21 cellular contexts compared by ENCODE assay signal in the genomic region with DNA sequence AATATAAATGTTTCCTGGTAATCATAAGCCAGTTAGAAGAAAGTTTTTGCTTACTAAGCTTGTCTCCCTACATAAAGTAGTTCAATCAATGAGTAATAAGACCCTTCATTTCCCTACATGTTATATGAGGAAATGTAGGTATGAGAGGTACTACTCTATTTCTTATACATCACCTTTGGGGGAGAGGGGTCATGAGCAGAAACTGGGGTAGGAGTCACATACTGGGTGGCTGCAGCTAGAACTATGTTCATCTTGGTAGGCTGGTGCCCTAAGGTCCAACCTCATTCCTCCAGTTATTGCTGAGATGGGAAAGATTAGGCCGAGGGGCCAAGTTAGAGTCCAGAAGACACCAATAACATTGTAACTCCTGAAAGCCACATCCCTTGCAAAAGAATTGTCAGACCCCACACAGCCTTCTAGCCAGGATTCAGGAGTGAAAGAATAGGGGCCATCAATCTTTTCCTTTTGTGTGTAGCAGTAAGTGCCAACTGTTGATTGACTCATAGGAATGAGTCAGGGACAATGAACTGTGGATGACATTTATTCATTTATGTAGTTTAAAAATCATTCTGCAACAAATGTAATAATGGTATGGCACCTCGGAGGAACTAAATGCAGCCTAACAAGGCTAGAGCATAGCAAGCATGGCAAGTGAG. TPM values are rescaled to one million over a fixed set of nuclear protein-coding genes. Genes with fewer than 3 reads are reported as not detected.
DNase-seq lines count a peak whose midpoint lies in the region; ATAC-seq, FAIRE-seq and TF ChIP-seq lines count a peak whose summit lies in the region.
"Had no signal": no experiment of that assay in that cellular context is flagged by ENCODE, and none has a peak within 500 bp of the region (broad histone marks: within the 10 kb centered on the region; RNA-seq: fewer than 3 reads in every experiment).

No MANE protein-coding gene starts in this region.

- no peaks in the 10 kb centered on the region for H3K4me1 Mint-ChIP-seq in activated naive CD4-positive, alpha-beta T cell treated with anti-CD3 and anti-CD28 coated beads, Interleukin-2, amount 10 ng/mL, durations not matched to agents 7 days and 5 days
- peaks cover 5% of the 10 kb centered on the region for H3K4me1 Mint-ChIP-seq in stimulated activated effector memory CD8-positive, alpha-beta T cell treated with anti-CD3 and anti-CD28 coated beads, Interleukin-12 subunit alpha, Interleukin-12 subunit beta, amount 100 ng/mL, for 72 hours
- H3K4me1 Mint-ChIP-seq: stimulated activated memory B cell treated with anti-CD40 and anti-IgM and Interleukin-4, amounts not matched to agents 10 μg/mL and 1 μg/mL and 100 μg/mL, for 72 hours; WTC11 had no signal

- BruUV-seq in PC-9 (replicated peaks; lab: Mats Ljungman, UMichigan) (no TSS peak), HepG2 (replicated peaks; lab: Mats Ljungman, UMichigan) (no TSS peak)

- TF ChIP-seq EP300 in HepG2 (IDR thresholded peaks at IDR 0.05; ENCODE audit: low read depth in 2 of 2, low read length in 2 of 2) (no peak), HepG2 (CRISPR knock-in tag; IDR thresholded peaks at IDR 0.05; ENCODE audit: borderline replicate concordance) (no peak)

- CTCF ChIA-PET in activated naive CD4-positive, alpha-beta T cell treated with anti-CD3 and anti-CD28 coated beads, Interleukin-2, amount 10 ng/mL, durations not matched to agents 7 days and 5 days (lab: Charles Lee): no interaction called here
- CTCF ChIA-PET in PC-9 (lab: Charles Lee) (no interaction called here), HepG2 (lab: Yijun Ruan, JAX; ENCODE audit: low intra/inter-chr PET ratio, low total read pairs) (no interaction called here)

- no peak overlapping the region for H3K27ac Mint-ChIP-seq in activated naive CD4-positive, alpha-beta T cell treated with anti-CD3 and anti-CD28 coated beads, Interleukin-2, amount 50 U/mL, for 72 hours
- H3K27ac Mint-ChIP-seq in activated naive CD4-positive, alpha-beta T cell treated with anti-CD3 and anti-CD28 coated beads, Interleukin-2, amount 10 ng/mL, durations not matched to agents 7 days and 5 days: no peak overlapping the region
- H3K27ac Mint-ChIP-seq in stimulated activated effector memory CD8-positive, alpha-beta T cell treated with anti-CD3 and anti-CD28 coated beads, Interleukin-12 subunit alpha, Interleukin-12 subunit beta, amount 100 ng/mL, for 72 hours: no peak overlapping the region
- H3K27ac Mint-ChIP-seq: CD4-positive, alpha-beta T cell; stimulated activated memory B cell treated with anti-CD40 and anti-IgM and Interleukin-4, amounts not matched to agents 10 μg/mL and 1 μg/mL and 100 μg/mL, for 72 hours; WTC11 had no signal

- H3K9ac ChIP-seq in HepG2 (ENCODE audit: insufficient read depth, low read depth, low read length): no peak overlapping the region

- TF ChIP-seq CTCF in PC-9 (conservative IDR thresholded peaks at IDR 0.05): no peak
- TF ChIP-seq CTCF in HepG2 (CRISPR knock-in tag; IDR thresholded peaks at IDR 0.05): no peak

- peak; percentile 63 to 87 for ATAC-seq in activated naive CD4-positive, alpha-beta T cell treated with anti-CD3 and anti-CD28 coated beads, Interleukin-2, amount 50 U/mL, for 72 hours
- peak; percentile 31 for ATAC-seq in esophagus mucosa
- peak; percentile 78 for ATAC-seq in stimulated activated effector memory CD8-positive, alpha-beta T cell treated with anti-CD3 and anti-CD28 coated beads, Interleukin-12 subunit alpha, Interleukin-12 subunit beta, amount 100 ng/mL, for 72 hours
- ATAC-seq in HepG2: no peak
- ATAC-seq: left lung; mucosa of descending colon; stimulated activated memory B cell treated with anti-CD40 and anti-IgM and Interleukin-4, amounts not matched to agents 10 μg/mL and 1 μg/mL and 100 μg/mL, for 72 hours; WTC11 had no signal

- H3K36me3 ChIP-seq in PC-9 (ENCODE audit: low read depth): no peaks in the 10 kb centered on the region
- no peaks in the 10 kb centered on the region for H3K36me3 ChIP-seq in HepG2 (replicated peaks in 1 of 2; ENCODE audit: control insufficient read depth in 1 of 2, insufficient read depth in 2 of 2, low read length in 2 of 2)
- H3K36me3 ChIP-seq: ascending aorta, left lung, neutrophil, tibial nerve had no signal

- no peak for TF ChIP-seq RAD21 in HepG2 (CRISPR knock-in tag; IDR thresholded peaks at IDR 0.05)

- intact Hi-C loops in PC-9 (cut with micrococcal nuclease; ENCODE audit: unreplicated experiment): no loop called here
- intact Hi-C loops in HepG2 (cut with micrococcal nuclease; ENCODE audit: unreplicated experiment): no loop called here

- H3K9me2 ChIP-seq in PC-9 (ENCODE audit: insufficient read depth): no peaks in the 10 kb centered on the region

- H3K27me3 ChIP-seq in PC-9 (ENCODE audit: insufficient read depth, low read depth) (no peaks in the 10 kb centered on the region), HepG2 (ENCODE audit: control insufficient read depth in 1 of 2, insufficient read depth in 2 of 2, low read length in 2 of 2) (no peaks in the 10 kb centered on the region; a peak in 1 of 5 replicates)
- H3K27me3 ChIP-seq: ascending aorta, left lung, neutrophil, tibial nerve had no signal

- H3K9me3 ChIP-seq in PC-9 (ENCODE audit: insufficient read depth, low read depth) (no peaks in the 10 kb centered on the region), HepG2 (ENCODE audit: low read length) (no peaks in the 10 kb centered on the region)
- H3K9me3 ChIP-seq: ascending aorta, left lung, mucosa of descending colon, neutrophil, tibial nerve had no signal

- H3K36me3 Mint-ChIP-seq in activated naive CD4-positive, alpha-beta T cell treated with anti-CD3 and anti-CD28 coated beads, Interleukin-2, amount 50 U/mL, for 72 hours: no peaks in the 10 kb centered on the region
- H3K36me3 Mint-ChIP-seq in activated naive CD4-positive, alpha-beta T cell treated with anti-CD3 and anti-CD28 coated beads, Interleukin-2, amount 10 ng/mL, durations not matched to agents 7 days and 5 days: no peaks in the 10 kb centered on the region
- H3K36me3 Mint-ChIP-seq in stimulated activated effector memory CD8-positive, alpha-beta T cell treated with anti-CD3 and anti-CD28 coated beads, Interleukin-12 subunit alpha, Interleukin-12 subunit beta, amount 100 ng/mL, for 72 hours: no peaks in the 10 kb centered on the region
- H3K36me3 Mint-ChIP-seq: stimulated activated memory B cell treated with anti-CD40 and anti-IgM and Interleukin-4, amounts not matched to agents 10 μg/mL and 1 μg/mL and 100 μg/mL, for 72 hours; WTC11 had no signal

- H3K79me2 ChIP-seq in PC-9 (ENCODE audit: low read depth) (no peaks in the 10 kb centered on the region), HepG2 (ENCODE audit: insufficient read depth, low read length) (no peaks in the 10 kb centered on the region)

- H4K20me1 ChIP-seq in PC-9 (ENCODE audit: insufficient read depth) (no peaks in the 10 kb centered on the region), HepG2 (ENCODE audit: insufficient read depth, low read length) (no peaks in the 10 kb centered on the region)

- no peak for DNase-seq in activated naive CD4-positive, alpha-beta T cell treated with anti-CD3 and anti-CD28 coated beads, Interleukin-2, amount 50 U/mL, for 72 hours (ENCODE audit: low spot score in 2 of 2)
- DNase-seq in activated naive CD4-positive, alpha-beta T cell treated with anti-CD3 and anti-CD28 coated beads, Interleukin-2, amount 10 ng/mL, durations not matched to agents 7 days and 5 days: no peak
- DNase-seq in RCC 7860 (ENCODE audit: low spot score) (peak; percentile 4), PC-9 (no peak), HepG2 (ENCODE audit: low spot score) (no peak)
- DNase-seq in stimulated activated effector memory CD8-positive, alpha-beta T cell treated with anti-CD3 and anti-CD28 coated beads, Interleukin-12 subunit alpha, Interleukin-12 subunit beta, amount 100 ng/mL, for 72 hours (ENCODE audit: low spot score in 2 of 2): no peak
- DNase-seq in activated naive CD4-positive, alpha-beta T cell treated with anti-CD3 and anti-CD28 coated beads, Interleukin-2, amount 50 U/mL, for 16 hours: no peak
- DNase-seq: activated effector memory CD4-positive, alpha-beta T cell treated with anti-CD3 and anti-CD28 coated beads, Interleukin-2, amount 50 U/mL, for 16 hours; CD4-positive, alpha-beta T cell; left lung; mucosa of descending colon; NCI-H2029 treated with DMSO at 0.1 percent for 48 hours; NCI-H510A treated with DMSO at 0.1 percent for 48 hours; SIG-M5; T-helper 2 cell had no signal

- in situ Hi-C loops in HepG2 (cut with HindIII; ENCODE audit: extremely low pct_ligation_motif_present, low pct_unique_long_range_greater_than_20kb): no loop called here

- no peaks in the 10 kb centered on the region for H3K27me3 Mint-ChIP-seq in activated naive CD4-positive, alpha-beta T cell treated with anti-CD3 and anti-CD28 coated beads, Interleukin-2, amount 10 ng/mL, durations not matched to agents 7 days and 5 days
- H3K27me3 Mint-ChIP-seq: CD4-positive, alpha-beta T cell; stimulated activated memory B cell treated with anti-CD40 and anti-IgM and Interleukin-4, amounts not matched to agents 10 μg/mL and 1 μg/mL and 100 μg/mL, for 72 hours had no signal

- TF ChIP-seq POLR2A in HepG2 (IDR thresholded peaks at IDR 0.05; ENCODE audit: insufficient read depth in 1 of 2, low read depth in 2 of 2, low read length in 2 of 2): no peak

- H2AFZ ChIP-seq in PC-9 (no peak overlapping the region), HepG2 (ENCODE audit: low read length) (no peak overlapping the region)

- H3K4me3 Mint-ChIP-seq in activated naive CD4-positive, alpha-beta T cell treated with anti-CD3 and anti-CD28 coated beads, Interleukin-2, amount 10 ng/mL, durations not matched to agents 7 days and 5 days: no peak overlapping the region
- no peak overlapping the region for H3K4me3 Mint-ChIP-seq in stimulated activated effector memory CD8-positive, alpha-beta T cell treated with anti-CD3 and anti-CD28 coated beads, Interleukin-12 subunit alpha, Interleukin-12 subunit beta, amount 100 ng/mL, for 72 hours
- H3K4me3 Mint-ChIP-seq: CD4-positive, alpha-beta T cell; stimulated activated memory B cell treated with anti-CD40 and anti-IgM and Interleukin-4, amounts not matched to agents 10 μg/mL and 1 μg/mL and 100 μg/mL, for 72 hours; WTC11 had no signal

- H3K4me1 ChIP-seq in PC-9 (replicated peaks; ENCODE audit: insufficient read depth) (peaks cover 7% of the 10 kb centered on the region), HepG2 (ENCODE audit: insufficient read depth, low read length) (no peaks in the 10 kb centered on the region)
- H3K4me1 ChIP-seq: ascending aorta, left lung, tibial nerve had no signal

- FAIRE-seq in RCC 7860 (lab: Jason Lieb, UNC): no peak
- no peak for FAIRE-seq in HepG2 (lab: Jason Lieb, UNC)

- WGBS in HepG2 (ENCODE audit: low lambda C conversion rate): 41% methylated on average over 2 of the region's 2 CpGs

- no peak overlapping the region for H3K4me2 ChIP-seq in PC-9
- H3K4me2 ChIP-seq in HepG2 (ENCODE audit: low read depth, low read length): no peak overlapping the region

- H3K9me3 Mint-ChIP-seq in activated naive CD4-positive, alpha-beta T cell treated with anti-CD3 and anti-CD28 coated beads, Interleukin-2, amount 50 U/mL, for 72 hours: peaks cover 0 to 3% of the 10 kb centered on the region in 2 donors
- H3K9me3 Mint-ChIP-seq in activated naive CD4-positive, alpha-beta T cell treated with anti-CD3 and anti-CD28 coated beads, Interleukin-2, amount 10 ng/mL, durations not matched to agents 7 days and 5 days: no peaks in the 10 kb centered on the region
- no peaks in the 10 kb centered on the region for H3K9me3 Mint-ChIP-seq in stimulated activated effector memory CD8-positive, alpha-beta T cell treated with anti-CD3 and anti-CD28 coated beads, Interleukin-12 subunit alpha, Interleukin-12 subunit beta, amount 100 ng/mL, for 72 hours
- H3K9me3 Mint-ChIP-seq: CD4-positive, alpha-beta T cell; stimulated activated memory B cell treated with anti-CD40 and anti-IgM and Interleukin-4, amounts not matched to agents 10 μg/mL and 1 μg/mL and 100 μg/mL, for 72 hours; WTC11 had no signal

- H3K4me3 ChIP-seq in PC-9 (no peak overlapping the region), HepG2 (replicated peaks in 1 of 3; ENCODE audit: insufficient read depth in 1 of 3, low read depth in 2 of 3, low read length in 3 of 3) (no peak overlapping the region)
- H3K4me3 ChIP-seq: ascending aorta, left lung, mucosa of descending colon, tibial nerve had no signal

- POLR2A ChIA-PET in PC-9 (lab: Charles Lee; ENCODE audit: unreplicated experiment) (no interaction called here), HepG2 (lab: Yijun Ruan, JAX) (no interaction called here)

- no peak overlapping the region for H3K27ac ChIP-seq in PC-9
- H3K27ac ChIP-seq in HepG2 (ENCODE audit: extremely low read length, insufficient read depth, low read length): no peak overlapping the region
- H3K27ac ChIP-seq: ascending aorta, left lung, neutrophil, tibial nerve had no signal

- no peaks in the 10 kb centered on the region for H3F3A ChIP-seq in PC-9 (ENCODE audit: insufficient read depth, low read depth)

RNA-seq across cellular contexts. Expression of a gene that starts 21.6 kb away (rescaled TPM):
- total RNA-seq in activated naive CD4-positive, alpha-beta T cell treated with anti-CD3 and anti-CD28 coated beads, Interleukin-2, amount 50 U/mL, for 72 hours: 10 to 100 TPM; 76.2 to 80.3 TPM
- total RNA-seq in esophagus mucosa (30.8 TPM), PC-9 (2021) (73.8 and 82.8 TPM in 2 replicates), HepG2 (2016; rRNA removed; fragmentation: Illumina TruSeq; extraction: Trizol) (46.5 and 90.9 TPM in 2 replicates)
- total RNA-seq in HepG2 (2016; cell fraction: cytosol; rRNA removed; fragmentation: Illumina TruSeq; extraction: Trizol; ENCODE audit: low read depth): 3.4 and 4.6 TPM in 2 replicates
- 43.6 and 92.7 TPM in 2 replicates for total RNA-seq in HepG2 (2016; cell fraction: insoluble cytoplasmic fraction; rRNA removed; fragmentation: Illumina TruSeq; extraction: Trizol)
- total RNA-seq in HepG2 (2016; cell fraction: membrane; rRNA removed; fragmentation: Illumina TruSeq; extraction: Trizol): 8.6 and 12.6 TPM in 2 replicates
- 268 and 291 TPM in 2 replicates for total RNA-seq in HepG2 (2016; cell fraction: nucleus; rRNA removed; fragmentation: Illumina TruSeq; extraction: Trizol)
- polyA plus RNA-seq in HepG2 (2011; rRNA removed): 49.2 and 60.6 TPM in 2 replicates
- 8.1 and 8.6 TPM in 2 replicates for polyA plus RNA-seq in HepG2 (2011; cell fraction: cytosol; rRNA removed)
- polyA plus RNA-seq in HepG2 (2011; cell fraction: nucleus; rRNA removed): 117 and 132 TPM in 2 replicates
- 30.0 and 51.7 TPM in 2 replicates for polyA plus RNA-seq in HepG2 (2012)
- polyA plus RNA-seq in HepG2 (2016; cell fraction: cytosol; fragmentation: Illumina TruSeq; extraction: Trizol; ENCODE audit: low read depth): 0.93 and 1.2 TPM in 2 replicates
- 40.2 and 41.5 TPM in 2 replicates for polyA plus RNA-seq in HepG2 (2016; cell fraction: insoluble cytoplasmic fraction; fragmentation: Illumina TruSeq; extraction: Trizol; ENCODE audit: low read depth)
- 3.6 and 4.5 TPM in 2 replicates for polyA plus RNA-seq in HepG2 (2016; cell fraction: membrane; fragmentation: Illumina TruSeq; extraction: Trizol; ENCODE audit: low read depth)
- 335 and 346 TPM in 2 replicates for polyA plus RNA-seq in HepG2 (2016; cell fraction: nucleus; fragmentation: Illumina TruSeq; extraction: Trizol; ENCODE audit: insufficient read depth, low read depth)
- 74.5 and 94.2 TPM in 2 replicates for polyA minus RNA-seq in HepG2 (2011; rRNA and poly(A)+ RNA removed; ENCODE audit: low replicate concordance)
- polyA minus RNA-seq in HepG2 (2011; cell fraction: cytosol; rRNA and poly(A)+ RNA removed): 10.0 and 13.3 TPM in 2 replicates
- polyA minus RNA-seq in HepG2 (2011; cell fraction: nucleus; rRNA and poly(A)+ RNA removed): 404 and 556 TPM in 2 replicates
